In genomic region chr10:112471878-112472487, GRCh38 we compare ENCODE assay signal across 8 cellular contexts. TPM values are rescaled to one million over a fixed set of nuclear protein-coding genes. Genes with fewer than 3 reads are reported as not detected.
DNase-seq lines count a peak whose midpoint lies in the region; ATAC-seq and TF ChIP-seq lines count a peak whose summit lies in the region.

No MANE protein-coding gene starts in this region.

- no peak overlapping the region for H3K4me2 ChIP-seq in DOHH2 (ENCODE audit: low read length)

- no peaks in the 10 kb centered on the region for H3K9me3 ChIP-seq in DOHH2 (ENCODE audit: control insufficient read depth, insufficient read depth, low read length)
- no peaks in the 10 kb centered on the region for H3K9me3 ChIP-seq in HUES48 (ENCODE audit: control insufficient read depth, insufficient read depth, low read length)

- H3K36me3 Mint-ChIP-seq in naive thymus-derived CD8-positive, alpha-beta T cell = peaks cover 0 to 42% (median 0%) of the 10 kb centered on the region in 3 donors

- POLR2A ChIA-PET in naive thymus-derived CD8-positive, alpha-beta T cell (lab: Charles Lee) = no interaction called here

- no peaks in the 10 kb centered on the region for H3K9me3 Mint-ChIP-seq in naive thymus-derived CD8-positive, alpha-beta T cell

- peaks cover 5% of the 10 kb centered on the region for H3K79me2 ChIP-seq in DOHH2 (ENCODE audit: control insufficient read depth, low read length)

- H3K9ac ChIP-seq in HUES48 (ENCODE audit: low read depth, low read length) = no peak overlapping the region

- DNase-seq in SHP77 treated with DMSO at 0.1 percent for 48 hours (lab: John Stamatoyannopoulos, UW) (peak; percentile 13), epithelial cell of proximal tubule (ENCODE audit: low read depth) (peak; percentile 25), middle frontal gyrus (ENCODE audit: extremely low spot score, low spot score) (no peak)
- DNase-seq in naive thymus-derived CD8-positive, alpha-beta T cell = peak in 3 of 10 donors; percentile 38 to 48 (median 41)

- H3K36me3 ChIP-seq in DOHH2 (ENCODE audit: control insufficient read depth, low read length) = peaks cover 5% of the 10 kb centered on the region; the same call in 1 of the 2 replicates
- H3K36me3 ChIP-seq in HUES48 (ENCODE audit: control insufficient read depth, insufficient read depth, low read length) = peaks cover 4% of the 10 kb centered on the region; the same call in 1 of the 2 replicates

- H3K4me3 ChIP-seq in DOHH2 (ENCODE audit: low read length) (no peak overlapping the region), HUES48 (ENCODE audit: low read depth, low read length) (no peak overlapping the region), epithelial cell of proximal tubule (ENCODE audit: low read depth, low read length) (no peak overlapping the region)

- H3K9me2 ChIP-seq in DOHH2 (replicated peaks; ENCODE audit: control insufficient read depth, low read length) = no peaks in the 10 kb centered on the region

- H3K27me3 Mint-ChIP-seq in naive thymus-derived CD8-positive, alpha-beta T cell = no peaks in the 10 kb centered on the region

- peak overlapping the region in 4 of 10 donors; percentile 1 to 24 (median 16) for H3K27ac Mint-ChIP-seq in naive thymus-derived CD8-positive, alpha-beta T cell

- no peak overlapping the region for H3K4me3 Mint-ChIP-seq in naive thymus-derived CD8-positive, alpha-beta T cell

- peaks cover 10% of the 10 kb centered on the region; the same call in 1 of the 2 replicates for H4K20me1 ChIP-seq in DOHH2 (ENCODE audit: control insufficient read depth, insufficient read depth, low read depth, low read length)

- peak; percentile 56 for ATAC-seq in GM19463 (IDR thresholded peaks at IDR 0.05; ENCODE audit: unreplicated experiment)
- peak; percentile 60 to 71 for ATAC-seq in naive thymus-derived CD8-positive, alpha-beta T cell
- ATAC-seq in HG02588 (IDR thresholded peaks at IDR 0.05; ENCODE audit: unreplicated experiment) = no peak

- H3K27me3 ChIP-seq in DOHH2 (ENCODE audit: control insufficient read depth, low read length) (no peaks in the 10 kb centered on the region), HUES48 (ENCODE audit: control insufficient read depth, insufficient read depth, low read length) (no peaks in the 10 kb centered on the region)

- H3K27ac ChIP-seq in DOHH2 (ENCODE audit: low read depth, low read length) = no peak overlapping the region
- peak overlapping the region; percentile 2 for H3K27ac ChIP-seq in HUES48 (ENCODE audit: low read depth, low read length)

- H3F3A ChIP-seq in DOHH2 (ENCODE audit: control insufficient read depth, insufficient read depth) = no peaks in the 10 kb centered on the region

- H3K4me1 ChIP-seq in DOHH2 (ENCODE audit: control insufficient read depth, low read length) (no peaks in the 10 kb centered on the region), HUES48 (ENCODE audit: control insufficient read depth, insufficient read depth, low read length) (peaks cover 5% of the 10 kb centered on the region; the same call in 1 of the 2 replicates)

- TF ChIP-seq CTCF in DOHH2 (IDR thresholded peaks at IDR 0.05; ENCODE audit: low read depth, low read length, poor library complexity, severe bottlenecking) = peak; percentile 74
- peak; percentile 68 for TF ChIP-seq CTCF in epithelial cell of proximal tubule (conservative IDR thresholded peaks at IDR 0.05; ENCODE audit: low read depth, low read length)

- H3K4me1 Mint-ChIP-seq in naive thymus-derived CD8-positive, alpha-beta T cell = peaks cover 7 to 13% (median 9%) of the 10 kb centered on the region in 4 donors

RNA-seq across cellular contexts. Expression of gene VTI1A, which starts 25.0 kb away (rescaled TPM):
- total RNA-seq in epithelial cell of proximal tubule = 13.5 and 30.1 TPM in 2 replicates
- 10 to 100 TPM; 41.2 to 42.7 TPM for total RNA-seq in naive thymus-derived CD8-positive, alpha-beta T cell
- polyA plus RNA-seq in naive thymus-derived CD8-positive, alpha-beta T cell = 10 to 100 TPM; 24.4 to 30.2 (median 26.2) TPM

RNA-seq across cellular contexts. Expression of gene ZDHHC6, which starts 25.3 kb away (rescaled TPM):
- total RNA-seq in epithelial cell of proximal tubule = 17.5 and 22.1 TPM in 2 replicates
- total RNA-seq in naive thymus-derived CD8-positive, alpha-beta T cell = 10 to 100 TPM; 54.8 to 62.0 TPM
- polyA plus RNA-seq in naive thymus-derived CD8-positive, alpha-beta T cell = 10 to 100 TPM; 27.5 to 34.8 (median 31.6) TPM
